Comparison of ENCODE assay signal across 17 cellular contexts in the genomic region with DNA sequence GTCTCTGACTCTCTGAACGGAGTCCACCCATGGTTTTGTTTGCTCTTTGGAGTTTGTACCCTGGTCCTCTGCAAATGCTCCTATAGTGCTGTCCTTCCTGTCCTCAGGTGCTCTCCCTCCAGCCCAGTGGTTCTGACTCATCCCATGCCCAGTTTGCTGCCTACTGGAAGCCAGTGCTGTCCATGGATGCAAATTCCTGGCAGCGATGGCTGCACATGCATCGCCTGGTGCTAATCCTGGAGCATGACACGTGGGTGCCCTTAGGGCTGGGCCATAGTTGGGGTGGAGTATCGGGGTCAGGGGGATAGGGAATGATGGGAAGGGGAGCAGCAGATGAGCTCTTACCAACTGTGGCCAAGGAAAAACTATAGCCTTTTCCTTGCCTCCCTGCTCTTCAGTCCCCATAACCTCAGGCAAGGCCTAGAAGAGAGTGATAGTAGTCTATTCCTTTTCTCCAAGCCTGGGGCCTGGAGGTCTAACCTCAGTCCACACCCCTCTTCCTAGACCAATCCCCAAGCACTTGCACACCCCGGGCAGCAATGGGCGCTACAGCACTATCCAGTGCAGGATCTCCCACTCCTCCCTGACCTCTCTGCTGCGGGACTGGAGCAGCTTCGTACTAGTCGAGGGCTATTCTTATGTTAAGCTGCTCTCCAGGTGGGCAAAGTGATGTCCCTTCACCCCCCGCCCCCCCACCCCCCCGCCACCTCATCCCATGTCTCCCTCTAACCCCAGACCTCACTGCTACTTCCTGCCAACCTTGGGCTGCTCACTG. TPM values are rescaled to one million over a fixed set of nuclear protein-coding genes. Genes with fewer than 3 reads are reported as not detected.
DNase-seq lines count a peak whose midpoint lies in the region; ATAC-seq and TF ChIP-seq lines count a peak whose summit lies in the region.
"Had no signal": no experiment of that assay in that cellular context is flagged by ENCODE, and none has a peak within 500 bp of the region (broad histone marks: within the 10 kb centered on the region; RNA-seq: fewer than 3 reads in every experiment).

No MANE protein-coding gene starts in this region.

- no peaks in the 10 kb centered on the region for H3K9me3 Mint-ChIP-seq in activated naive CD4-positive, alpha-beta T cell treated with anti-CD3 and anti-CD28 coated beads, Interleukin-2, amount 50 U/mL, for 24 hours
- no peaks in the 10 kb centered on the region for H3K9me3 Mint-ChIP-seq in activated naive CD4-positive, alpha-beta T cell treated with anti-CD3 and anti-CD28 coated beads for 36 hours
- H3K9me3 Mint-ChIP-seq in WTC11: no peaks in the 10 kb centered on the region
- H3K9me3 Mint-ChIP-seq: CD4-positive, alpha-beta memory T cell had no signal

- DNase-seq in activated naive CD4-positive, alpha-beta T cell treated with anti-CD3 and anti-CD28 coated beads for 36 hours: no peak
- DNase-seq in WTC11 (ENCODE audit: low spot score): peak; percentile 62
- peak; percentile 69 for DNase-seq in iPS-NIHi7 (ENCODE audit: extremely low spot score)
- DNase-seq in renal cortical epithelial cell (ENCODE audit: low read depth): peak; percentile 23
- no peak for DNase-seq in NCI-H2029 treated with DMSO at 0.1 percent for 48 hours (lab: John Stamatoyannopoulos, UW)
- DNase-seq in GM03348 (ENCODE audit: low spot score): no peak
- DNase-seq: 8988T; Calu3; CD4-positive, alpha-beta memory T cell; NCI-H1048; NCI-H1436 treated with DMSO at 0.1 percent for 48 hours; NCI-H2081; NCI-H510A; NCI-H774; SHP77 had no signal

- TF ChIP-seq CTCF in WTC11 (IDR thresholded peaks at IDR 0.05): no peak

- H3K27me3 Mint-ChIP-seq in activated naive CD4-positive, alpha-beta T cell treated with anti-CD3 and anti-CD28 coated beads, Interleukin-2, amount 50 U/mL, for 24 hours: no peaks in the 10 kb centered on the region
- no peaks in the 10 kb centered on the region for H3K27me3 Mint-ChIP-seq in activated naive CD4-positive, alpha-beta T cell treated with anti-CD3 and anti-CD28 coated beads for 36 hours (ENCODE audit: low read depth)
- H3K27me3 Mint-ChIP-seq in WTC11 (ENCODE audit: low read depth): no peaks in the 10 kb centered on the region
- H3K27me3 Mint-ChIP-seq: CD4-positive, alpha-beta memory T cell had no signal

- CTCF ChIA-PET in activated naive CD4-positive, alpha-beta T cell treated with anti-CD3 and anti-CD28 coated beads for 36 hours (lab: Charles Lee): no interaction called here
- CTCF ChIA-PET in WTC11 (lab: Charles Lee): interaction anchor here (1.0 kb wide), 2 partner anchors 195 to 238 kb away, joined by 3 read pairs; no protein-coding TSS in a partner anchor

- intact Hi-C loops in activated naive CD4-positive, alpha-beta T cell treated with anti-CD3 and anti-CD28 coated beads for 36 hours (cut with micrococcal nuclease): no loop called here

- peaks cover 6% of the 10 kb centered on the region for H3K4me1 Mint-ChIP-seq in activated naive CD4-positive, alpha-beta T cell treated with anti-CD3 and anti-CD28 coated beads, Interleukin-2, amount 50 U/mL, for 24 hours
- no peaks in the 10 kb centered on the region for H3K4me1 Mint-ChIP-seq in activated naive CD4-positive, alpha-beta T cell treated with anti-CD3 and anti-CD28 coated beads for 36 hours (ENCODE audit: low read depth)
- H3K4me1 Mint-ChIP-seq in WTC11: peaks cover 9% of the 10 kb centered on the region

- peak overlapping the region; percentile 85 for H3K27ac Mint-ChIP-seq in activated naive CD4-positive, alpha-beta T cell treated with anti-CD3 and anti-CD28 coated beads, Interleukin-2, amount 50 U/mL, for 24 hours
- H3K27ac Mint-ChIP-seq in activated naive CD4-positive, alpha-beta T cell treated with anti-CD3 and anti-CD28 coated beads for 36 hours: no peak overlapping the region
- no peak overlapping the region for H3K27ac Mint-ChIP-seq in WTC11

- ATAC-seq in WTC11: peak; percentile 97
- ATAC-seq in HG02970 (IDR thresholded peaks at IDR 0.05; ENCODE audit: low FRiP score, unreplicated experiment): no peak

- peaks cover 9% of the 10 kb centered on the region for H3K36me3 Mint-ChIP-seq in activated naive CD4-positive, alpha-beta T cell treated with anti-CD3 and anti-CD28 coated beads, Interleukin-2, amount 50 U/mL, for 24 hours
- peaks cover 11% of the 10 kb centered on the region for H3K36me3 Mint-ChIP-seq in activated naive CD4-positive, alpha-beta T cell treated with anti-CD3 and anti-CD28 coated beads for 36 hours (ENCODE audit: low read depth)
- peaks cover 23% of the 10 kb centered on the region for H3K36me3 Mint-ChIP-seq in WTC11

- no peak overlapping the region for H3K4me3 Mint-ChIP-seq in activated naive CD4-positive, alpha-beta T cell treated with anti-CD3 and anti-CD28 coated beads, Interleukin-2, amount 50 U/mL, for 24 hours
- H3K4me3 Mint-ChIP-seq in activated naive CD4-positive, alpha-beta T cell treated with anti-CD3 and anti-CD28 coated beads for 36 hours: no peak overlapping the region
- no peak overlapping the region for H3K4me3 Mint-ChIP-seq in WTC11
- H3K4me3 Mint-ChIP-seq: CD4-positive, alpha-beta memory T cell had no signal

- POLR2A ChIA-PET in WTC11 (lab: Charles Lee): interaction anchor here (1.1 kb wide), 1 partner anchor 73 kb away, joined by 3 read pairs; no protein-coding TSS in a partner anchor

TF ChIP-seq in WTC11, 78 proteins besides CTCF, POLR2A, EP300 and RAD21:
- TF ChIP-seq, protein P1, sequence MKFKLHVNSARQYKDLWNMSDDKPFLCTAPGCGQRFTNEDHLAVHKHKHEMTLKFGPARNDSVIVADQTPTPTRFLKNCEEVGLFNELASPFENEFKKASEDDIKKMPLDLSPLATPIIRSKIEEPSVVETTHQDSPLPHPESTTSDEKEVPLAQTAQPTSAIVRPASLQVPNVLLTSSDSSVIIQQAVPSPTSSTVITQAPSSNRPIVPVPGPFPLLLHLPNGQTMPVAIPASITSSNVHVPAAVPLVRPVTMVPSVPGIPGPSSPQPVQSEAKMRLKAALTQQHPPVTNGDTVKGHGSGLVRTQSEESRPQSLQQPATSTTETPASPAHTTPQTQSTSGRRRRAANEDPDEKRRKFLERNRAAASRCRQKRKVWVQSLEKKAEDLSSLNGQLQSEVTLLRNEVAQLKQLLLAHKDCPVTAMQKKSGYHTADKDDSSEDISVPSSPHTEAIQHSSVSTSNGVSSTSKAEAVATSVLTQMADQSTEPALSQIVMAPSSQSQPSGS (CRISPR knock-in tag; IDR thresholded peaks at IDR 0.05; ENCODE audit: borderline replicate concordance, low read depth): no peak
- TF ChIP-seq, protein P2, sequence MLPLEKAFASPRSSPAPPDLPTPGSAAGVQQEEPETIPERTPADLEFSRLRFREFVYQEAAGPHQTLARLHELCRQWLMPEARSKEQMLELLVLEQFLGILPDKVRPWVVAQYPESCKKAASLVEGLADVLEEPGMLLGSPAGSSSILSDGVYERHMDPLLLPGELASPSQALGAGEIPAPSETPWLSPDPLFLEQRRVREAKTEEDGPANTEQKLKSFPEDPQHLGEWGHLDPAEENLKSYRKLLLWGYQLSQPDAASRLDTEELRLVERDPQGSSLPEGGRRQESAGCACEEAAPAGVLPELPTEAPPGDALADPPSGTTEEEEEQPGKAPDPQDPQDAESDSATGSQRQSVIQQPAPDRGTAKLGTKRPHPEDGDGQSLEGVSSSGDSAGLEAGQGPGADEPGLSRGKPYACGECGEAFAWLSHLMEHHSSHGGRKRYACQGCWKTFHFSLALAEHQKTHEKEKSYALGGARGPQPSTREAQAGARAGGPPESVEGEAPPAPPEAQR (CRISPR knock-in tag; IDR thresholded peaks at IDR 0.05): no peak
- TF ChIP-seq, protein P3, sequence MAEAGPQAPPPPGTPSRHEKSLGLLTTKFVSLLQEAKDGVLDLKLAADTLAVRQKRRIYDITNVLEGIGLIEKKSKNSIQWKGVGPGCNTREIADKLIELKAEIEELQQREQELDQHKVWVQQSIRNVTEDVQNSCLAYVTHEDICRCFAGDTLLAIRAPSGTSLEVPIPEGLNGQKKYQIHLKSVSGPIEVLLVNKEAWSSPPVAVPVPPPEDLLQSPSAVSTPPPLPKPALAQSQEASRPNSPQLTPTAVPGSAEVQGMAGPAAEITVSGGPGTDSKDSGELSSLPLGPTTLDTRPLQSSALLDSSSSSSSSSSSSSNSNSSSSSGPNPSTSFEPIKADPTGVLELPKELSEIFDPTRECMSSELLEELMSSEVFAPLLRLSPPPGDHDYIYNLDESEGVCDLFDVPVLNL (CRISPR knock-in tag; IDR thresholded peaks at IDR 0.05; ENCODE audit: borderline replicate concordance, low read depth): no peak

RNA-seq across cellular contexts. Expression of a gene that starts 31.6 kb away (rescaled TPM):
- 1 to 10 TPM; 9.1 to 9.2 TPM for total RNA-seq in activated naive CD4-positive, alpha-beta T cell treated with anti-CD3 and anti-CD28 coated beads for 36 hours
- total RNA-seq in WTC11 (2021): 23.2 to 24.5 TPM (median 24.2 TPM) in 3 replicates
- 28.9 and 81.3 TPM in 2 replicates for total RNA-seq in renal cortical epithelial cell

RNA-seq across cellular contexts. Expression of a gene that starts 32.5 kb away (rescaled TPM):
- 10 to 100 TPM; 26.6 to 28.2 TPM for total RNA-seq in activated naive CD4-positive, alpha-beta T cell treated with anti-CD3 and anti-CD28 coated beads for 36 hours
- total RNA-seq in WTC11 (2021) (20.2 to 28.4 TPM (median 21.5 TPM) in 3 replicates), renal cortical epithelial cell (6.6 and 28.5 TPM in 2 replicates)

RNA-seq across cellular contexts. Expression of a gene that starts 32.6 kb away (rescaled TPM):
- 10 to 100 TPM; 45.8 to 45.9 TPM for total RNA-seq in activated naive CD4-positive, alpha-beta T cell treated with anti-CD3 and anti-CD28 coated beads for 36 hours
- 17.7 to 19.5 TPM (median 18.0 TPM) in 3 replicates for total RNA-seq in WTC11 (2021)
- 40.2 and 59.4 TPM in 2 replicates for total RNA-seq in renal cortical epithelial cell

RNA-seq across cellular contexts. Expression of a gene that starts 54.4 kb away (rescaled TPM):
- total RNA-seq in activated naive CD4-positive, alpha-beta T cell treated with anti-CD3 and anti-CD28 coated beads for 36 hours: 10 to 100 TPM; 42.8 to 44.2 TPM
- total RNA-seq in WTC11 (2021) (22.6 to 26.6 TPM (median 24.1 TPM) in 3 replicates), renal cortical epithelial cell (59.0 and 99.5 TPM in 2 replicates)

Comparison
In these comparisons a context has a peak if more than half of its experiments do, and no peak if none do; other contexts are left out.
1. DNase-seq: peak in WTC11 (single experiment), iPS-NIHi7 (single experiment) and renal cortical epithelial cell (single experiment); none in activated naive CD4-positive, alpha-beta T cell treated with anti-CD3 and anti-CD28 coated beads for 36 hours (single experiment), NCI-H2029 treated with DMSO at 0.1 percent for 48 hours (single experiment) and GM03348 (single experiment).